Comparison of ENCODE assay signal across 9 cellular contexts in genomic region chr5:80125022-80125961, GRCh38.
DNase-seq lines count a peak whose midpoint lies in the region; ATAC-seq and TF ChIP-seq lines count a peak whose summit lies in the region.
"Had no signal": no experiment of that assay in that cellular context is flagged by ENCODE, and none has a peak within 500 bp of the region (broad histone marks: within the 10 kb centered on the region; RNA-seq: fewer than 3 reads in every experiment).

No MANE protein-coding gene starts in this region.

- no peak for TF ChIP-seq CTCF in GM13977 (IDR thresholded peaks at IDR 0.05; ENCODE audit: extremely low read depth, insufficient read depth, missing control alignments)
- no peak for TF ChIP-seq CTCF in gastroesophageal sphincter (IDR thresholded peaks at IDR 0.05)

- H3K36me3 ChIP-seq in gastroesophageal sphincter, result no peaks in the 10 kb centered on the region

- no peak for TF ChIP-seq EP300 in gastroesophageal sphincter (IDR thresholded peaks at IDR 0.05)

- H3K4me3 ChIP-seq in gastroesophageal sphincter, result no peak overlapping the region

- H3K9me3 ChIP-seq in gastroesophageal sphincter, result no peaks in the 10 kb centered on the region

- DNase-seq in GM13977 (ENCODE audit: low spot score) (peak; percentile 48), OCI-M2 (lab: John Stamatoyannopoulos, UW; ENCODE audit: unreplicated experiment) (no peak), DMS79 (lab: John Stamatoyannopoulos, UW) (no peak), NCI-H1436 treated with DMSO at 0.1 percent for 48 hours (lab: John Stamatoyannopoulos, UW) (no peak), islet precursor cell (no peak)

- in situ Hi-C loops in GM13977 (cut with MboI; ENCODE audit: low pct_unique_long_range_greater_than_20kb, low sequenced_read_pairs, unreplicated experiment), result no loop called here

- H3K4me1 ChIP-seq in gastroesophageal sphincter, result no peaks in the 10 kb centered on the region

- no peak for TF ChIP-seq POLR2A in gastroesophageal sphincter (IDR thresholded peaks at IDR 0.05)

- peak overlapping the region in 1 of 4 donors; percentile 42 for H3K27ac ChIP-seq in gastroesophageal sphincter
- H3K27ac ChIP-seq: HL-60 had no signal

- WGBS in gastroesophageal sphincter (ENCODE audit: low coverage in 1 of 2), 2 donors, result 78 to 86% methylated on average over 8 to 9 of the region's 11 CpGs

- no peaks in the 10 kb centered on the region for H3K27me3 ChIP-seq in gastroesophageal sphincter

- ATAC-seq in GM21381 (IDR thresholded peaks at IDR 0.05; ENCODE audit: unreplicated experiment), result peak; percentile 68
- ATAC-seq in HG03460 (IDR thresholded peaks at IDR 0.05; ENCODE audit: unreplicated experiment), result peak; percentile 72
- peak; percentile 42 for ATAC-seq in gastroesophageal sphincter
